In the genomic region with DNA sequence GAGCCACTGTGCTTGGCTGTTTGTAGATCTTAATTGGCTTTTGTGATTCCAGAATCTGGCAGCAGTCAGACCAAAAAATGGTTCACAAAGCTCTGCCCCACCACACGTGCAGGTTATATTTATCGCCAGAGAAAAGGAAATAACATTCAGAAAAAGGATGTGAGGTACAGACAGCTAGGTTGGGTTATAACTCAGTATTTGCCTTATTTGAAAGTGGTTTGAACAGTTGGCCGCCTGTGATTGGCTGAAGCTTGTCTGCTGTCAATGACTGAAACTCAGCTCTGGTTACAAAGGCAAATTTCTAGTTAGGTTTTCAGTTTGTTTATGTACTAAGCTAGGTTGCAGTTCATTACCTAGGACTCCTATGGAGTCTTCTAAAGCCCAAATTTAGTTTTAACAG, we compare ENCODE assay signal across 16 cellular contexts. TPM values are rescaled to one million over a fixed set of nuclear protein-coding genes. Genes with fewer than 3 reads are reported as not detected.
DNase-seq lines count a peak whose midpoint lies in the region; ATAC-seq and TF ChIP-seq lines count a peak whose summit lies in the region.
"Had no signal": no experiment of that assay in that cellular context is flagged by ENCODE, and none has a peak within 500 bp of the region (broad histone marks: within the 10 kb centered on the region; RNA-seq: fewer than 3 reads in every experiment).

No MANE protein-coding gene starts in this region.

- TF ChIP-seq CTCF in neural progenitor cell (IDR thresholded peaks at IDR 0.05), result no peak

- no peaks in the 10 kb centered on the region for H3K9me3 ChIP-seq in neural progenitor cell (ENCODE audit: low read depth)
- H3K9me3 ChIP-seq: pancreas, Peyer's patch had no signal

- no peak for DNase-seq in activated T-cell treated with anti-CD3 and anti-CD28 coated beads, Interleukin-2, amount 50 U/mL, for 72 hours
- DNase-seq in activated T-cell treated with anti-CD3 and anti-CD28 coated beads, Interleukin-2, amount 50 U/mL, for 1 hour, result no peak
- DNase-seq in MV-4-11 (lab: John Stamatoyannopoulos, UW) (peak; percentile 51), 8988T (no peak), neural progenitor cell (ENCODE audit: low spot score) (no peak), retina (no peak), CD1c-positive myeloid dendritic cell (ENCODE audit: extremely low spot score) (no peak)
- DNase-seq: activated CD8-positive, alpha-beta memory T cell treated with anti-CD3 and anti-CD28 coated beads for 24 hours; activated naive CD8-positive, alpha-beta T cell treated with anti-CD3 and anti-CD28 coated beads, Interleukin-2, amount 10 ng/mL, durations not matched to agents 7 days and 5 days; DMS153; H7; NCI-H2171; pancreas; Peyer's patch had no signal

- no peaks in the 10 kb centered on the region for H3K79me2 ChIP-seq in neural progenitor cell (ENCODE audit: low read depth)

- H3K4me1 ChIP-seq in neural progenitor cell, result no peaks in the 10 kb centered on the region
- H3K4me1 ChIP-seq: pancreas, Peyer's patch had no signal

- peak; percentile 32 to 49 for ATAC-seq in activated T-cell treated with anti-CD3 and anti-CD28 coated beads, Interleukin-2, amount 50 U/mL, for 72 hours (replicated peaks in 1 of 2)
- ATAC-seq in HG02852 (IDR thresholded peaks at IDR 0.05; ENCODE audit: unreplicated experiment), result peak; percentile 57
- ATAC-seq: pancreas had no signal

- peaks cover 5% of the 10 kb centered on the region for H3F3A ChIP-seq in neural progenitor cell (ENCODE audit: low read depth)

- peaks cover 0 to 2% of the 10 kb centered on the region in 2 donors for H3K36me3 Mint-ChIP-seq in activated T-cell treated with anti-CD3 and anti-CD28 coated beads, Interleukin-2, amount 50 U/mL, for 72 hours (ENCODE audit: insufficient read depth in 2 of 2)
- no peaks in the 10 kb centered on the region for H3K36me3 Mint-ChIP-seq in neural progenitor cell
- H3K36me3 Mint-ChIP-seq: activated naive CD8-positive, alpha-beta T cell treated with anti-CD3 and anti-CD28 coated beads, Interleukin-2, amount 10 ng/mL, durations not matched to agents 7 days and 5 days had no signal

- no peak overlapping the region for H2AFZ ChIP-seq in neural progenitor cell (replicated peaks)

- no peak overlapping the region for H3K4me2 ChIP-seq in neural progenitor cell

- no peak overlapping the region for H3K9ac ChIP-seq in neural progenitor cell

- H3K4me1 Mint-ChIP-seq in activated T-cell treated with anti-CD3 and anti-CD28 coated beads, Interleukin-2, amount 50 U/mL, for 72 hours (ENCODE audit: low read depth), result no peaks in the 10 kb centered on the region
- H3K4me1 Mint-ChIP-seq in neural progenitor cell, result no peaks in the 10 kb centered on the region
- H3K4me1 Mint-ChIP-seq: activated naive CD8-positive, alpha-beta T cell treated with anti-CD3 and anti-CD28 coated beads, Interleukin-2, amount 10 ng/mL, durations not matched to agents 7 days and 5 days had no signal

- no peaks in the 10 kb centered on the region for H3K27me3 Mint-ChIP-seq in activated T-cell treated with anti-CD3 and anti-CD28 coated beads, Interleukin-2, amount 50 U/mL, for 72 hours (ENCODE audit: low read depth)
- H3K27me3 Mint-ChIP-seq in neural progenitor cell (ENCODE audit: insufficient read depth, low read depth), result peaks cover 2% of the 10 kb centered on the region
- H3K27me3 Mint-ChIP-seq: activated naive CD8-positive, alpha-beta T cell treated with anti-CD3 and anti-CD28 coated beads, Interleukin-2, amount 10 ng/mL, durations not matched to agents 7 days and 5 days had no signal

- H3K27ac ChIP-seq in neural progenitor cell, result no peak overlapping the region
- H3K27ac ChIP-seq: pancreas, Peyer's patch had no signal

- no peak overlapping the region for H3K27ac Mint-ChIP-seq in activated T-cell treated with anti-CD3 and anti-CD28 coated beads, Interleukin-2, amount 50 U/mL, for 72 hours
- no peak overlapping the region for H3K27ac Mint-ChIP-seq in neural progenitor cell
- H3K27ac Mint-ChIP-seq: activated naive CD8-positive, alpha-beta T cell treated with anti-CD3 and anti-CD28 coated beads, Interleukin-2, amount 10 ng/mL, durations not matched to agents 7 days and 5 days had no signal

- H4K20me1 ChIP-seq in neural progenitor cell (ENCODE audit: low read depth), result no peaks in the 10 kb centered on the region

- no peak overlapping the region for H3K4me3 ChIP-seq in neural progenitor cell
- H3K4me3 ChIP-seq: pancreas, Peyer's patch had no signal

- no peaks in the 10 kb centered on the region for H3K27me3 ChIP-seq in neural progenitor cell
- H3K27me3 ChIP-seq: pancreas, Peyer's patch had no signal

- H3K36me3 ChIP-seq in neural progenitor cell, result no peaks in the 10 kb centered on the region
- H3K36me3 ChIP-seq: pancreas, Peyer's patch had no signal

- H3K9me3 Mint-ChIP-seq in activated T-cell treated with anti-CD3 and anti-CD28 coated beads, Interleukin-2, amount 50 U/mL, for 72 hours, result peaks cover 0 to 2% of the 10 kb centered on the region in 2 donors
- H3K9me3 Mint-ChIP-seq in neural progenitor cell, result no peaks in the 10 kb centered on the region
- H3K9me3 Mint-ChIP-seq: activated naive CD8-positive, alpha-beta T cell treated with anti-CD3 and anti-CD28 coated beads, Interleukin-2, amount 10 ng/mL, durations not matched to agents 7 days and 5 days had no signal

- no peak overlapping the region for H3K4me3 Mint-ChIP-seq in activated T-cell treated with anti-CD3 and anti-CD28 coated beads, Interleukin-2, amount 50 U/mL, for 72 hours
- no peak overlapping the region for H3K4me3 Mint-ChIP-seq in neural progenitor cell
- H3K4me3 Mint-ChIP-seq: activated naive CD8-positive, alpha-beta T cell treated with anti-CD3 and anti-CD28 coated beads, Interleukin-2, amount 10 ng/mL, durations not matched to agents 7 days and 5 days had no signal

RNA-seq across cellular contexts. Expression of a gene that starts 9.6 kb away (rescaled TPM):
- 1 to 10 TPM; 2.4 to 4.0 TPM for total RNA-seq in activated T-cell treated with anti-CD3 and anti-CD28 coated beads, Interleukin-2, amount 50 U/mL, for 72 hours
- 7.5 and 12.2 TPM in 2 replicates for total RNA-seq in neural progenitor cell (ENCODE audit: low replicate concordance)

RNA-seq across cellular contexts. Expression of a gene that starts 15.8 kb away (rescaled TPM):
- total RNA-seq in activated T-cell treated with anti-CD3 and anti-CD28 coated beads, Interleukin-2, amount 50 U/mL, for 72 hours, result under 1 TPM in 1 of 2 donors, not detected in 1; 0.31 TPM
- total RNA-seq in neural progenitor cell (ENCODE audit: low replicate concordance), result 2.6 and 4.7 TPM in 2 replicates
- total RNA-seq: activated naive CD8-positive, alpha-beta T cell treated with anti-CD3 and anti-CD28 coated beads, Interleukin-2, amount 10 ng/mL, durations not matched to agents 7 days and 5 days; T-helper 2 cell treated with Interferon-gamma antibody and Interleukin-4, amounts not matched to agents 100 ng/mL and 5 ng/mL, for 36 hours had no signal
